Comparison of ENCODE assay signal across 1 cellular context in the genomic region with DNA sequence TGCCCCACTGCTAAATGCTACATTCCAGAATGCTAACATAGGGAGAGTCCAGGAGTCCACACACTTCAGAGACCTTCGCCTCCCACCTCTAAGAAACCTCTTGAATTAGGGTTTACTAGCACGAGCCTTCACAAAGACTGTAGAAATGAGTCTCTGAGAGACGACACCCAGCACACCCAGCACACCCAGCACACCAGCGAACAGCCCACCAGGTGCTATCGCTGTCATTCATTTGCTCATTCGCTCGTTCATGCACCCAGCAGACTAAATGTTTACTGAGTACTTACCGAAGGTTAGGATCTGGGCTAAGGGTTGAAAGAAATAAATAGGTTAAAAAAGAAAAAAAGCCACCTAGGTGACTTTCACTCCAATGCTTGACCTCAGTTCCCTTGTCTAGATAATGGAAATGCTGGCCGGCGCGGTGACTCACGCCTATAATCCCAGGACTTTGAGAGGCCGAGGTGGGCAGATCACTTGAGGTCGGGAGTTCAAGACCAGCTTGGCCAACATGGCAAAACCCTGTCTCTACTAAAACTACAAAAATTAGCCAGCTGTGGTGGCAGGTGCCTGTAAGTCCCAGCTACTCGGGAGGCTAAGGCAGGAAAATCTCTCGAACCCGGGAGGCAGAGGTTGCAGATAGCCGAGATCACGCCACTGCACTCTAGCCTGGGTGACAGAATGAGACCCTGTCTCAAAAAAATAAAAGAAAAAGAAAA.
TF ChIP-seq lines count a peak whose summit lies in the region.

No MANE protein-coding gene starts in this region.

TF ChIP-seq in HepG2, 621 proteins besides CTCF, POLR2A, EP300 and RAD21 (continued from another document and continues in another):
- TF ChIP-seq, protein P1, sequence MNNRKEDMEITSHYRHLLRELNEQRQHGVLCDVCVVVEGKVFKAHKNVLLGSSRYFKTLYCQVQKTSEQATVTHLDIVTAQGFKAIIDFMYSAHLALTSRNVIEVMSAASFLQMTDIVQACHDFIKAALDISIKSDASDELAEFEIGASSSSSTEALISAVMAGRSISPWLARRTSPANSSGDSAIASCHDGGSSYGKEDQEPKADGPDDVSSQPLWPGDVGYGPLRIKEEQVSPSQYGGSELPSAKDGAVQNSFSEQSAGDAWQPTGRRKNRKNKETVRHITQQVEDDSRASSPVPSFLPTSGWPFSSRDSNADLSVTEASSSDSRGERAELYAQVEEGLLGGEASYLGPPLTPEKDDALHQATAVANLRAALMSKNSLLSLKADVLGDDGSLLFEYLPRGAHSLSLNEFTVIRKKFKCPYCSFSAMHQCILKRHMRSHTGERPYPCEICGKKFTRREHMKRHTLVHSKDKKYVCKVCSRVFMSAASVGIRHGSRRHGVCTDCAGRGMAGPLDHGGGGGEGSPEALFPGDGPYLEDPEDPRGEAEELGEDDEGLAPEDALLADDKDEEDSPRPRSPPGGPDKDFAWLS (CRISPR knock-in tag; IDR thresholded peaks at IDR 0.05; ENCODE audit: borderline replicate concordance): no peak
- TF ChIP-seq, protein P2, sequence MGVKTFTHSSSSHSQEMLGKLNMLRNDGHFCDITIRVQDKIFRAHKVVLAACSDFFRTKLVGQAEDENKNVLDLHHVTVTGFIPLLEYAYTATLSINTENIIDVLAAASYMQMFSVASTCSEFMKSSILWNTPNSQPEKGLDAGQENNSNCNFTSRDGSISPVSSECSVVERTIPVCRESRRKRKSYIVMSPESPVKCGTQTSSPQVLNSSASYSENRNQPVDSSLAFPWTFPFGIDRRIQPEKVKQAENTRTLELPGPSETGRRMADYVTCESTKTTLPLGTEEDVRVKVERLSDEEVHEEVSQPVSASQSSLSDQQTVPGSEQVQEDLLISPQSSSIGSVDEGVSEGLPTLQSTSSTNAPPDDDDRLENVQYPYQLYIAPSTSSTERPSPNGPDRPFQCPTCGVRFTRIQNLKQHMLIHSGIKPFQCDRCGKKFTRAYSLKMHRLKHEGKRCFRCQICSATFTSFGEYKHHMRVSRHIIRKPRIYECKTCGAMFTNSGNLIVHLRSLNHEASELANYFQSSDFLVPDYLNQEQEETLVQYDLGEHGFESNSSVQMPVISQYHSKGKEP (CRISPR knock-in tag; IDR thresholded peaks at IDR 0.05): no peak
- TF ChIP-seq, protein P3, sequence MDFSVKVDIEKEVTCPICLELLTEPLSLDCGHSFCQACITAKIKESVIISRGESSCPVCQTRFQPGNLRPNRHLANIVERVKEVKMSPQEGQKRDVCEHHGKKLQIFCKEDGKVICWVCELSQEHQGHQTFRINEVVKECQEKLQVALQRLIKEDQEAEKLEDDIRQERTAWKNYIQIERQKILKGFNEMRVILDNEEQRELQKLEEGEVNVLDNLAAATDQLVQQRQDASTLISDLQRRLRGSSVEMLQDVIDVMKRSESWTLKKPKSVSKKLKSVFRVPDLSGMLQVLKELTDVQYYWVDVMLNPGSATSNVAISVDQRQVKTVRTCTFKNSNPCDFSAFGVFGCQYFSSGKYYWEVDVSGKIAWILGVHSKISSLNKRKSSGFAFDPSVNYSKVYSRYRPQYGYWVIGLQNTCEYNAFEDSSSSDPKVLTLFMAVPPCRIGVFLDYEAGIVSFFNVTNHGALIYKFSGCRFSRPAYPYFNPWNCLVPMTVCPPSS (IDR thresholded peaks at IDR 0.05): no peak
- TF ChIP-seq ZNF432 (CRISPR knock-in tag; IDR thresholded peaks at IDR 0.05; ENCODE audit: borderline replicate concordance): no peak
- TF ChIP-seq TSC22D2 (CRISPR knock-in tag; IDR thresholded peaks at IDR 0.05; ENCODE audit: borderline replicate concordance): no peak
- peak; percentile 72; the same call in 1 of the 2 replicates for TF ChIP-seq JUNB (CRISPR knock-in tag; IDR thresholded peaks at IDR 0.05; ENCODE audit: borderline replicate concordance)
- TF ChIP-seq FOXM1 (CRISPR knock-in tag; IDR thresholded peaks at IDR 0.05): no peak
- TF ChIP-seq ZNF678 (CRISPR knock-in tag; IDR thresholded peaks at IDR 0.05): no peak
- TF ChIP-seq, protein P4, sequence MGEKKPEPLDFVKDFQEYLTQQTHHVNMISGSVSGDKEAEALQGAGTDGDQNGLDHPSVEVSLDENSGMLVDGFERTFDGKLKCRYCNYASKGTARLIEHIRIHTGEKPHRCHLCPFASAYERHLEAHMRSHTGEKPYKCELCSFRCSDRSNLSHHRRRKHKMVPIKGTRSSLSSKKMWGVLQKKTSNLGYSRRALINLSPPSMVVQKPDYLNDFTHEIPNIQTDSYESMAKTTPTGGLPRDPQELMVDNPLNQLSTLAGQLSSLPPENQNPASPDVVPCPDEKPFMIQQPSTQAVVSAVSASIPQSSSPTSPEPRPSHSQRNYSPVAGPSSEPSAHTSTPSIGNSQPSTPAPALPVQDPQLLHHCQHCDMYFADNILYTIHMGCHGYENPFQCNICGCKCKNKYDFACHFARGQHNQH (CRISPR knock-in tag; IDR thresholded peaks at IDR 0.05): no peak
- TF ChIP-seq, protein P5, sequence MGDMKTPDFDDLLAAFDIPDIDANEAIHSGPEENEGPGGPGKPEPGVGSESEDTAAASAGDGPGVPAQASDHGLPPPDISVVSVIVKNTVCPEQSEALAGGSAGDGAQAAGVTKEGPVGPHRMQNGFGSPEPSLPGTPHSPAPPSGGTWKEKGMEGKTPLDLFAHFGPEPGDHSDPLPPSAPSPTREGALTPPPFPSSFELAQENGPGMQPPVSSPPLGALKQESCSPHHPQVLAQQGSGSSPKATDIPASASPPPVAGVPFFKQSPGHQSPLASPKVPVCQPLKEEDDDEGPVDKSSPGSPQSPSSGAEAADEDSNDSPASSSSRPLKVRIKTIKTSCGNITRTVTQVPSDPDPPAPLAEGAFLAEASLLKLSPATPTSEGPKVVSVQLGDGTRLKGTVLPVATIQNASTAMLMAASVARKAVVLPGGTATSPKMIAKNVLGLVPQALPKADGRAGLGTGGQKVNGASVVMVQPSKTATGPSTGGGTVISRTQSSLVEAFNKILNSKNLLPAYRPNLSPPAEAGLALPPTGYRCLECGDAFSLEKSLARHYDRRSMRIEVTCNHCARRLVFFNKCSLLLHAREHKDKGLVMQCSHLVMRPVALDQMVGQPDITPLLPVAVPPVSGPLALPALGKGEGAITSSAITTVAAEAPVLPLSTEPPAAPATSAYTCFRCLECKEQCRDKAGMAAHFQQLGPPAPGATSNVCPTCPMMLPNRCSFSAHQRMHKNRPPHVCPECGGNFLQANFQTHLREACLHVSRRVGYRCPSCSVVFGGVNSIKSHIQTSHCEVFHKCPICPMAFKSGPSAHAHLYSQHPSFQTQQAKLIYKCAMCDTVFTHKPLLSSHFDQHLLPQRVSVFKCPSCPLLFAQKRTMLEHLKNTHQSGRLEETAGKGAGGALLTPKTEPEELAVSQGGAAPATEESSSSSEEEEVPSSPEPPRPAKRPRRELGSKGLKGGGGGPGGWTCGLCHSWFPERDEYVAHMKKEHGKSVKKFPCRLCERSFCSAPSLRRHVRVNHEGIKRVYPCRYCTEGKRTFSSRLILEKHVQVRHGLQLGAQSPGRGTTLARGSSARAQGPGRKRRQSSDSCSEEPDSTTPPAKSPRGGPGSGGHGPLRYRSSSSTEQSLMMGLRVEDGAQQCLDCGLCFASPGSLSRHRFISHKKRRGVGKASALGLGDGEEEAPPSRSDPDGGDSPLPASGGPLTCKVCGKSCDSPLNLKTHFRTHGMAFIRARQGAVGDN (CRISPR knock-in tag; IDR thresholded peaks at IDR 0.05): peak; percentile 18; the same call in 1 of the 2 replicates
- TF ChIP-seq, protein P6, sequence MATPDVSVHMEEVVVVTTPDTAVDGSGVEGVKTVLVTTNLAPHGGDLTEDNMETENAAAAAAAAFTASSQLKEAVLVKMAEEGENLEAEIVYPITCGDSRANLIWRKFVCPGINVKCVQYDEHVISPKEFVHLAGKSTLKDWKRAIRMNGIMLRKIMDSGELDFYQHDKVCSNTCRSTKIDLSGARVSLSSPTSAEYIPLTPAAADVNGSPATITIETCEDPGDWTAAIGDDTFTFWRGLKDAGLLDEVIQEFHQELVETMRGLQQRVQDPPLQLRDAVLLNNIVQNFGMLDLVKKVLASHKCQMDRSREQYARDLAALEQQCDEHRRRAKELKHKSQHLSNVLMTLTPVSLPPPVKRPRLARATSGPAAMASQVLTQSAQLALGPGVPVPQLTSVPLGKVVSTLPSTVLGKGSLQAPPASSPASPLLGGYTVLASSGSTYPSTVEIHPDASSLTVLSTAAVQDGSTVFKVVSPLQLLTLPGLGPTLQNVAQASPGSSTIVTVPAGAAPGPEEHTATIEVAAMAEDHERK (CRISPR knock-in tag; IDR thresholded peaks at IDR 0.05; ENCODE audit: low read depth): no peak
- TF ChIP-seq SMYD3 (CRISPR knock-in tag; IDR thresholded peaks at IDR 0.05): no peak
- peak; percentile 46; the same call in 1 of the 2 replicates for TF ChIP-seq ZMYM2 (CRISPR knock-in tag; IDR thresholded peaks at IDR 0.05)
- no peak for TF ChIP-seq GPN1 (CRISPR knock-in tag; IDR thresholded peaks at IDR 0.05; ENCODE audit: borderline replicate concordance)
- no peak for TF ChIP-seq ZNF709 (CRISPR knock-in tag; IDR thresholded peaks at IDR 0.05)
- peak; percentile 35 for TF ChIP-seq SKI (IDR thresholded peaks at IDR 0.05; ENCODE audit: partially characterized antibody)
- TF ChIP-seq PAX8 (CRISPR knock-in tag; IDR thresholded peaks at IDR 0.05; ENCODE audit: borderline replicate concordance): no peak
- TF ChIP-seq RNF2 (conservative IDR thresholded peaks at IDR 0.05; ENCODE audit: low read depth): no peak
- TF ChIP-seq, protein P7, sequence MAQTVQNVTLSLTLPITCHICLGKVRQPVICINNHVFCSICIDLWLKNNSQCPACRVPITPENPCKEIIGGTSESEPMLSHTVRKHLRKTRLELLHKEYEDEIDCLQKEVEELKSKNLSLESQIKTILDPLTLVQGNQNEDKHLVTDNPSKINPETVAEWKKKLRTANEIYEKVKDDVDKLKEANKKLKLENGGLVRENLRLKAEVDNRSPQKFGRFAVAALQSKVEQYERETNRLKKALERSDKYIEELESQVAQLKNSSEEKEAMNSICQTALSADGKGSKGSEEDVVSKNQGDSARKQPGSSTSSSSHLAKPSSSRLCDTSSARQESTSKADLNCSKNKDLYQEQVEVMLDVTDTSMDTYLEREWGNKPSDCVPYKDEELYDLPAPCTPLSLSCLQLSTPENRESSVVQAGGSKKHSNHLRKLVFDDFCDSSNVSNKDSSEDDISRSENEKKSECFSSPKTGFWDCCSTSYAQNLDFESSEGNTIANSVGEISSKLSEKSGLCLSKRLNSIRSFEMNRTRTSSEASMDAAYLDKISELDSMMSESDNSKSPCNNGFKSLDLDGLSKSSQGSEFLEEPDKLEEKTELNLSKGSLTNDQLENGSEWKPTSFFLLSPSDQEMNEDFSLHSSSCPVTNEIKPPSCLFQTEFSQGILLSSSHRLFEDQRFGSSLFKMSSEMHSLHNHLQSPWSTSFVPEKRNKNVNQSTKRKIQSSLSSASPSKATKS (CRISPR knock-in tag; IDR thresholded peaks at IDR 0.05): no peak
- no peak for TF ChIP-seq PCBP1 (IDR thresholded peaks at IDR 0.05; ENCODE audit: borderline replicate concordance, low read depth, low read length)
- no peak for TF ChIP-seq DNMT3B (CRISPR knock-in tag; conservative IDR thresholded peaks at IDR 0.05)
- TF ChIP-seq ZNF720 (CRISPR knock-in tag; IDR thresholded peaks at IDR 0.05): no peak
- peak; percentile 44; the same call in 1 of the 2 replicates for TF ChIP-seq KAT8 (CRISPR knock-in tag; IDR thresholded peaks at IDR 0.05)
- no peak for TF ChIP-seq ZNF138 (CRISPR knock-in tag; IDR thresholded peaks at IDR 0.05; ENCODE audit: low read depth)
- TF ChIP-seq U2AF1 (optimal IDR thresholded peaks at IDR 0.05; ENCODE audit: low read depth, low read length): no peak
- peak; percentile 72; the same call in 1 of the 2 replicates for TF ChIP-seq SALL1 (CRISPR knock-in tag; IDR thresholded peaks at IDR 0.05)
- TF ChIP-seq ZNF564 (CRISPR knock-in tag; IDR thresholded peaks at IDR 0.05): no peak
- TF ChIP-seq MIXL1 (CRISPR knock-in tag; IDR thresholded peaks at IDR 0.05): no peak
- TF ChIP-seq, protein P8, sequence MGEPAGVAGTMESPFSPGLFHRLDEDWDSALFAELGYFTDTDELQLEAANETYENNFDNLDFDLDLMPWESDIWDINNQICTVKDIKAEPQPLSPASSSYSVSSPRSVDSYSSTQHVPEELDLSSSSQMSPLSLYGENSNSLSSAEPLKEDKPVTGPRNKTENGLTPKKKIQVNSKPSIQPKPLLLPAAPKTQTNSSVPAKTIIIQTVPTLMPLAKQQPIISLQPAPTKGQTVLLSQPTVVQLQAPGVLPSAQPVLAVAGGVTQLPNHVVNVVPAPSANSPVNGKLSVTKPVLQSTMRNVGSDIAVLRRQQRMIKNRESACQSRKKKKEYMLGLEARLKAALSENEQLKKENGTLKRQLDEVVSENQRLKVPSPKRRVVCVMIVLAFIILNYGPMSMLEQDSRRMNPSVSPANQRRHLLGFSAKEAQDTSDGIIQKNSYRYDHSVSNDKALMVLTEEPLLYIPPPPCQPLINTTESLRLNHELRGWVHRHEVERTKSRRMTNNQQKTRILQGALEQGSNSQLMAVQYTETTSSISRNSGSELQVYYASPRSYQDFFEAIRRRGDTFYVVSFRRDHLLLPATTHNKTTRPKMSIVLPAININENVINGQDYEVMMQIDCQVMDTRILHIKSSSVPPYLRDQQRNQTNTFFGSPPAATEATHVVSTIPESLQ (CRISPR knock-in tag; conservative IDR thresholded peaks at IDR 0.05): no peak
- no peak for TF ChIP-seq ISL2 (CRISPR knock-in tag; IDR thresholded peaks at IDR 0.05)
- TF ChIP-seq NFATC3 (CRISPR knock-in tag; IDR thresholded peaks at IDR 0.05): no peak
- no peak for TF ChIP-seq ZNF724P (CRISPR knock-in tag; IDR thresholded peaks at IDR 0.05; ENCODE audit: borderline replicate concordance)
- no peak for TF ChIP-seq ZNF224 (CRISPR knock-in tag; IDR thresholded peaks at IDR 0.05)
- no peak for TF ChIP-seq ATRX (CRISPR knock-in tag; IDR thresholded peaks at IDR 0.05; ENCODE audit: borderline replicate concordance)
- no peak for TF ChIP-seq ZNF775 (CRISPR knock-in tag; IDR thresholded peaks at IDR 0.05; ENCODE audit: borderline replicate concordance)
